Comparison of ENCODE assay signal across 1 cellular context in the genomic region with DNA sequence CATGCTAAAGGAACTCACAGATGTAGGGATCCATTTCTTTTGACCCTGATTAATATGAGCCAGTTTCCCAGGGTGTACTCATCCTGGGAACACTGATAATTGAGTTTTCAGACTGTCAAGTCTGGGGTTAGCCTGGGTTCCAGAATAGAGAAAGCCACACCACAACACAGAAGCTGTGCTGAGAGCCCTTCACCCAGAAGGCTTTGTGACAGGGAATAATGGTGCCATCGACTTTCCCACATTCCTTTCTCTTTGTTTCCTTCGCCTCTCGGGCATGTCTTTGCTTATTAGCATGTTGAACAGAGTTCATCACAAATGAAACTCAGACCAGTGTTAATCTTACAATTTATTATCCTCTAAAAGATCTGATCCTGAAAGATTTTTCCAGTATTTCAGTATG.
TF ChIP-seq lines count a peak whose summit lies in the region.

No MANE protein-coding gene starts in this region.

TF ChIP-seq in HepG2, 621 proteins besides CTCF, POLR2A, EP300 and RAD21 (continued from another document):
- TF ChIP-seq, protein P1, sequence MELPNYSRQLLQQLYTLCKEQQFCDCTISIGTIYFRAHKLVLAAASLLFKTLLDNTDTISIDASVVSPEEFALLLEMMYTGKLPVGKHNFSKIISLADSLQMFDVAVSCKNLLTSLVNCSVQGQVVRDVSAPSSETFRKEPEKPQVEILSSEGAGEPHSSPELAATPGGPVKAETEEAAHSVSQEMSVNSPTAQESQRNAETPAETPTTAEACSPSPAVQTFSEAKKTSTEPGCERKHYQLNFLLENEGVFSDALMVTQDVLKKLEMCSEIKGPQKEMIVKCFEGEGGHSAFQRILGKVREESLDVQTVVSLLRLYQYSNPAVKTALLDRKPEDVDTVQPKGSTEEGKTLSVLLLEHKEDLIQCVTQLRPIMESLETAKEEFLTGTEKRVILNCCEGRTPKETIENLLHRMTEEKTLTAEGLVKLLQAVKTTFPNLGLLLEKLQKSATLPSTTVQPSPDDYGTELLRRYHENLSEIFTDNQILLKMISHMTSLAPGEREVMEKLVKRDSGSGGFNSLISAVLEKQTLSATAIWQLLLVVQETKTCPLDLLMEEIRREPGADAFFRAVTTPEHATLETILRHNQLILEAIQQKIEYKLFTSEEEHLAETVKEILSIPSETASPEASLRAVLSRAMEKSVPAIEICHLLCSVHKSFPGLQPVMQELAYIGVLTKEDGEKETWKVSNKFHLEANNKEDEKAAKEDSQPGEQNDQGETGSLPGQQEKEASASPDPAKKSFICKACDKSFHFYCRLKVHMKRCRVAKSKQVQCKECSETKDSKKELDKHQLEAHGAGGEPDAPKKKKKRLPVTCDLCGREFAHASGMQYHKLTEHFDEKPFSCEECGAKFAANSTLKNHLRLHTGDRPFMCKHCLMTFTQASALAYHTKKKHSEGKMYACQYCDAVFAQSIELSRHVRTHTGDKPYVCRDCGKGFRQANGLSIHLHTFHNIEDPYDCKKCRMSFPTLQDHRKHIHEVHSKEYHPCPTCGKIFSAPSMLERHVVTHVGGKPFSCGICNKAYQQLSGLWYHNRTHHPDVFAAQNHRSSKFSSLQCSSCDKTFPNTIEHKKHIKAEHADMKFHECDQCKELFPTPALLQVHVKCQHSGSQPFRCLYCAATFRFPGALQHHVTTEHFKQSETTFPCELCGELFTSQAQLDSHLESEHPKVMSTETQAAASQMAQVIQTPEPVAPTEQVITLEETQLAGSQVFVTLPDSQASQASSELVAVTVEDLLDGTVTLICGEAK (IDR thresholded peaks at IDR 0.05), result no peak
- TF ChIP-seq, protein P1 (CRISPR knock-in tag; IDR thresholded peaks at IDR 0.05), result no peak
